Comparison of ENCODE assay signal across 25 cellular contexts in genomic region chr20:32918751-32919150, GRCh38.
"Had no signal": no experiment of that assay in that cellular context is flagged by ENCODE, and none has a peak within 500 bp of the region (broad histone marks: within the 10 kb centered on the region; RNA-seq: fewer than 3 reads in every experiment).

No MANE protein-coding gene starts in this region.

- H3K4me1 Mint-ChIP-seq: activated CD4-positive, alpha-beta memory T cell treated with anti-CD3 and anti-CD28 coated beads, Interleukin-2, amount 10 ng/mL, durations not matched to agents 7 days and 5 days; activated CD4-positive, alpha-beta T cell treated with anti-CD3 and anti-CD28 coated beads for 36 hours; activated naive CD8-positive, alpha-beta T cell treated with anti-CD3 and anti-CD28 coated beads, Interleukin-2, amount 10 ng/mL, durations not matched to agents 7 days and 5 days; activated T-helper 17 cell treated with anti-CD3 and anti-CD28 coated beads, Interleukin-2, amount 50 U/mL, for 72 hours; T-cell had no signal

- H3K27ac Mint-ChIP-seq: activated CD4-positive, alpha-beta memory T cell treated with anti-CD3 and anti-CD28 coated beads, Interleukin-2, amount 10 ng/mL, durations not matched to agents 7 days and 5 days; activated CD4-positive, alpha-beta T cell treated with anti-CD3 and anti-CD28 coated beads for 36 hours; activated naive CD8-positive, alpha-beta T cell treated with anti-CD3 and anti-CD28 coated beads, Interleukin-2, amount 10 ng/mL, durations not matched to agents 7 days and 5 days; activated T-helper 17 cell treated with anti-CD3 and anti-CD28 coated beads, Interleukin-2, amount 50 U/mL, for 72 hours; T-cell had no signal

- H3K36me3 ChIP-seq: adrenal gland had no signal

- DNase-seq: activated CD4-positive, alpha-beta memory T cell treated with anti-CD3 and anti-CD28 coated beads, Interleukin-2, amount 10 ng/mL, durations not matched to agents 7 days and 5 days; activated CD4-positive, alpha-beta T cell treated with anti-CD3 and anti-CD28 coated beads for 36 hours; activated CD4-positive, alpha-beta T cell treated with anti-CD3 and anti-CD28 coated beads, Interleukin-2, amount 50 U/mL, for 1 hour; activated gamma-delta T cell treated with Interleukin-2 at 50 U/mL for 16 hours; activated naive CD4-positive, alpha-beta T cell treated with anti-CD3 and anti-CD28 coated beads, Interleukin-2, amount 50 U/mL, for 16 hours; activated naive CD8-positive, alpha-beta T cell treated with anti-CD3 and anti-CD28 coated beads, Interleukin-2, amount 10 ng/mL, durations not matched to agents 7 days and 5 days; activated T-cell treated with anti-CD3 and anti-CD28 coated beads, Interleukin-2, amount 50 U/mL, for 48 hours; adrenal gland; anterior cingulate cortex; cerebellar nuclear complex; NCI-H1092; NCI-H1417; NCI-H1694; NCI-H2029; NCI-H345; NCI-H510A; NCI-H526 treated with DMSO at 0.1 percent for 48 hours; NCI-H82; T-cell; T-helper 2 cell had no signal

- H3K4me3 ChIP-seq: adrenal gland, SK-N-MC had no signal

- H3K4me3 Mint-ChIP-seq: activated CD4-positive, alpha-beta memory T cell treated with anti-CD3 and anti-CD28 coated beads, Interleukin-2, amount 10 ng/mL, durations not matched to agents 7 days and 5 days; activated CD4-positive, alpha-beta T cell treated with anti-CD3 and anti-CD28 coated beads for 36 hours; activated naive CD8-positive, alpha-beta T cell treated with anti-CD3 and anti-CD28 coated beads, Interleukin-2, amount 10 ng/mL, durations not matched to agents 7 days and 5 days; activated T-helper 17 cell treated with anti-CD3 and anti-CD28 coated beads, Interleukin-2, amount 50 U/mL, for 72 hours; T-cell had no signal

- H3K27ac ChIP-seq: adrenal gland, KMS-11, SK-N-MC, VCaP had no signal

- H3K27me3 Mint-ChIP-seq: activated CD4-positive, alpha-beta memory T cell treated with anti-CD3 and anti-CD28 coated beads, Interleukin-2, amount 10 ng/mL, durations not matched to agents 7 days and 5 days; activated CD4-positive, alpha-beta T cell treated with anti-CD3 and anti-CD28 coated beads for 36 hours; activated naive CD8-positive, alpha-beta T cell treated with anti-CD3 and anti-CD28 coated beads, Interleukin-2, amount 10 ng/mL, durations not matched to agents 7 days and 5 days; activated T-helper 17 cell treated with anti-CD3 and anti-CD28 coated beads, Interleukin-2, amount 50 U/mL, for 72 hours; T-cell had no signal

- H3K4me1 ChIP-seq: adrenal gland had no signal

- H3K9ac ChIP-seq: KMS-11 had no signal

- ATAC-seq: activated CD4-positive, alpha-beta T cell treated with anti-CD3 and anti-CD28 coated beads for 36 hours; activated T-helper 17 cell treated with anti-CD3 and anti-CD28 coated beads, Interleukin-2, amount 50 U/mL, for 72 hours; Right ventricle myocardium inferior; T-cell had no signal
